9 cellular contexts compared by ENCODE assay signal in the genomic region with DNA sequence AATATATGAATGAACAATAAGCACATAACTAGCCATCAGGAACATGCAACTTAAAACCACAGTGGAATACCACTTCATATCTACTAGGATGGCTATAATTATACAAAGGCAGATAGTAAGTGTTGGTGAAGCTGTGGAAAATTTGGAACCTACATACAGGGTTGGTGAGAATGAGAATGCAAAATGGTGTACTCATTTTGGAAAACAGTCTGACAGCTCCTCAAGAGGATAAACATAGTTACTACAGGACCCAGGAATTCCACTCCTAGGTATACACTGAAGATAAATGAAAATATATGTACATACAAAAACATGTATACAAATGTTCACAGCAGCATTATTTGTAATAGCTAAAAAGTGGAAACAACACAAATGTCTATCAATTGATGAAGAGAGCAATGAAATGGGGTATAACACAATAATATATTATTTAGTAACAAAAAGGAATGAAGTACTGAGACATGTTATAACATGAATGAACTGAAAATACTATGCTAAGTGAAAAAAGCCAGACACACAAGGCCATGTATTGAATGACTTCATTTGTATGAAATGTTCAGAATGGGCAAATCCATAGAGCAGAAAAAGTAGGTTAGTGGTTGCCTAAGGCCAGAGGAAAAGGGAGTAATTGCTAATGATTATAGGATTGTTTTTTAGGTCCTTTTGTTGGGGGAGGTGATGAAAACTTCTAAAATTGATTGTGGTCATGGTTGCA. TPM values are rescaled to one million over a fixed set of nuclear protein-coding genes. Genes with fewer than 3 reads are reported as not detected.
DNase-seq lines count a peak whose midpoint lies in the region; TF ChIP-seq lines count a peak whose summit lies in the region.
"Had no signal": no experiment of that assay in that cellular context is flagged by ENCODE, and none has a peak within 500 bp of the region (broad histone marks: within the 10 kb centered on the region; RNA-seq: fewer than 3 reads in every experiment).

No MANE protein-coding gene starts in this region.

- peaks cover 11% of the 10 kb centered on the region for H3K36me3 Mint-ChIP-seq in neural progenitor cell

- H3K79me2 ChIP-seq in neural progenitor cell (ENCODE audit: low read depth): no peaks in the 10 kb centered on the region

- H3K27ac Mint-ChIP-seq in neural progenitor cell: no peak overlapping the region
- H3K27ac Mint-ChIP-seq: activated naive CD4-positive, alpha-beta T cell treated with anti-CD3 and anti-CD28 coated beads for 36 hours had no signal

- no peaks in the 10 kb centered on the region for H3K27me3 Mint-ChIP-seq in neural progenitor cell (ENCODE audit: insufficient read depth, low read depth)

- no peak overlapping the region for H3K27ac ChIP-seq in neural progenitor cell

- TF ChIP-seq CTCF in neural progenitor cell (IDR thresholded peaks at IDR 0.05): peak; percentile 34

- H4K20me1 ChIP-seq in neural progenitor cell (ENCODE audit: low read depth): no peaks in the 10 kb centered on the region

- H3K9me3 ChIP-seq in neural progenitor cell (ENCODE audit: low read depth): no peaks in the 10 kb centered on the region

- H3K4me1 ChIP-seq in neural progenitor cell: no peaks in the 10 kb centered on the region

- H3K9ac ChIP-seq in neural progenitor cell: no peak overlapping the region

- H2AFZ ChIP-seq in neural progenitor cell (replicated peaks): no peak overlapping the region

- no peak overlapping the region for H3K4me2 ChIP-seq in neural progenitor cell

- no peaks in the 10 kb centered on the region for H3K9me3 Mint-ChIP-seq in neural progenitor cell
- H3K9me3 Mint-ChIP-seq: activated naive CD4-positive, alpha-beta T cell treated with anti-CD3 and anti-CD28 coated beads for 36 hours had no signal

- peaks cover 5% of the 10 kb centered on the region for H3F3A ChIP-seq in neural progenitor cell (ENCODE audit: low read depth)

- no peaks in the 10 kb centered on the region for H3K36me3 ChIP-seq in neural progenitor cell

- H3K27me3 ChIP-seq in neural progenitor cell: no peaks in the 10 kb centered on the region

- no peak overlapping the region for H3K4me3 ChIP-seq in neural progenitor cell

- DNase-seq in NCI-H748 (lab: John Stamatoyannopoulos, UW; ENCODE audit: unreplicated experiment): peak; percentile 5
- no peak for DNase-seq in NCI-H748 treated with DMSO at 0.1 percent for 48 hours (lab: John Stamatoyannopoulos, UW)
- peak; percentile 27 for DNase-seq in NAMALWA (ENCODE audit: low spot score)
- peak; percentile 16 for DNase-seq in dermis blood vessel endothelial cell
- no peak for DNase-seq in neural progenitor cell (ENCODE audit: low spot score)
- DNase-seq in NCI-H2227 (lab: John Stamatoyannopoulos, UW; ENCODE audit: unreplicated experiment): no peak
- DNase-seq in NCI-H510A (lab: John Stamatoyannopoulos, UW): no peak
- DNase-seq in anterior cingulate cortex (lab: John Stamatoyannopoulos, UW): no peak
- DNase-seq: activated naive CD4-positive, alpha-beta T cell treated with anti-CD3 and anti-CD28 coated beads for 36 hours had no signal

- H3K4me1 Mint-ChIP-seq in neural progenitor cell: no peaks in the 10 kb centered on the region

- no peak overlapping the region for H3K4me3 Mint-ChIP-seq in neural progenitor cell
- H3K4me3 Mint-ChIP-seq: activated naive CD4-positive, alpha-beta T cell treated with anti-CD3 and anti-CD28 coated beads for 36 hours had no signal

RNA-seq across cellular contexts. Expression of a gene that starts 31.2 kb away (rescaled TPM):
- total RNA-seq in dermis blood vessel endothelial cell (18.7 and 50.4 TPM in 2 replicates), neural progenitor cell (ENCODE audit: low replicate concordance) (62.5 and 72.6 TPM in 2 replicates)

Comparison
In these comparisons a context has a peak if more than half of its experiments do, and no peak if none do; other contexts are left out.
1. DNase-seq: peak in NCI-H748 (single experiment), NAMALWA (single experiment) and dermis blood vessel endothelial cell (single experiment); none in NCI-H748 treated with DMSO at 0.1 percent for 48 hours (single experiment), neural progenitor cell (single experiment), NCI-H2227 (single experiment), NCI-H510A (single experiment) and anterior cingulate cortex (0 of 58).